In genomic region chr9:36873247-36873875, GRCh38 we compare ENCODE assay signal across 8 cellular contexts.
DNase-seq lines count a peak whose midpoint lies in the region; ATAC-seq and TF ChIP-seq lines count a peak whose summit lies in the region.

No MANE protein-coding gene starts in this region.

- peaks cover 50 to 57% (median 53%) of the 10 kb centered on the region in 3 donors for H3K4me1 Mint-ChIP-seq in IgD-negative memory B cell
- H3K4me1 Mint-ChIP-seq in activated naive CD4-positive, alpha-beta T cell treated with anti-CD3 and anti-CD28 coated beads, Interleukin-2, amount 10 ng/mL, durations not matched to agents 7 days and 5 days = no peaks in the 10 kb centered on the region

- TF ChIP-seq CTCF in AG04449 (IDR thresholded peaks at IDR 0.05; ENCODE audit: insufficient read depth, low read length, missing control alignments) (peak; percentile 91), heart left ventricle (IDR thresholded peaks at IDR 0.05) (peak; percentile 73 to 89 (median 80))

- DNase-seq in AG04449 (ENCODE audit: low read depth, low spot score) = no peak
- DNase-seq in SK-MEL-5 (ENCODE audit: low read depth, low spot score) = peak; percentile 64
- DNase-seq in activated naive CD4-positive, alpha-beta T cell treated with anti-CD3 and anti-CD28 coated beads, Interleukin-2, amount 10 ng/mL, durations not matched to agents 7 days and 5 days = peak; percentile 82
- peak; percentile 44 to 73 (median 60) for DNase-seq in heart left ventricle
- DNase-seq in sciatic nerve (ENCODE audit: low spot score) = peak; percentile 74

- POLR2A ChIA-PET in AG04449 (lab: Yijun Ruan, JAX) = no interaction called here

- H3K4me1 ChIP-seq in heart left ventricle = no peaks in the 10 kb centered on the region

- ATAC-seq in GM18505 (IDR thresholded peaks at IDR 0.05; ENCODE audit: unreplicated experiment) (peak; percentile 48), heart left ventricle (peak; percentile 55 to 83 (median 76)), sciatic nerve (peak; percentile 74), GM19035 (IDR thresholded peaks at IDR 0.05; ENCODE audit: unreplicated experiment) (no peak)

- H3K9me3 Mint-ChIP-seq in IgD-negative memory B cell = no peaks in the 10 kb centered on the region
- H3K9me3 Mint-ChIP-seq in activated naive CD4-positive, alpha-beta T cell treated with anti-CD3 and anti-CD28 coated beads, Interleukin-2, amount 10 ng/mL, durations not matched to agents 7 days and 5 days = no peaks in the 10 kb centered on the region

- H3K27ac ChIP-seq in heart left ventricle = no peak overlapping the region

- peaks cover 8% of the 10 kb centered on the region for H3K36me3 Mint-ChIP-seq in IgD-negative memory B cell
- no peaks in the 10 kb centered on the region for H3K36me3 Mint-ChIP-seq in activated naive CD4-positive, alpha-beta T cell treated with anti-CD3 and anti-CD28 coated beads, Interleukin-2, amount 10 ng/mL, durations not matched to agents 7 days and 5 days

- peaks cover 0 to 22% (median 2%) of the 10 kb centered on the region in 9 donors for H3K27me3 ChIP-seq in heart left ventricle

- H3K36me3 ChIP-seq in heart left ventricle = no peaks in the 10 kb centered on the region

- intact Hi-C loops in heart left ventricle (cut with DNase I) = loop anchor here in 6 of 10 donors (5.0 to 10.0 kb wide), 5 partner anchors 381 to 541 kb away; no protein-coding TSS in a partner anchor
- intact Hi-C loops in sciatic nerve (cut with DNase I) = no loop called here

- in situ Hi-C loops in SK-MEL-5 (cut with HindIII; ENCODE audit: low pct_unique_long_range_greater_than_20kb, low sequenced_read_pairs) = no loop called here

- no peaks in the 10 kb centered on the region for H3K9me3 ChIP-seq in heart left ventricle

- H3K4me3 ChIP-seq in AG04449 (ENCODE audit: low read depth, low read length) = no peak overlapping the region
- H3K4me3 ChIP-seq in heart left ventricle = no peak overlapping the region

- peak overlapping the region in 2 of 4 donors; percentile 2 to 61 for H3K4me3 Mint-ChIP-seq in IgD-negative memory B cell
- no peak overlapping the region for H3K4me3 Mint-ChIP-seq in activated naive CD4-positive, alpha-beta T cell treated with anti-CD3 and anti-CD28 coated beads, Interleukin-2, amount 10 ng/mL, durations not matched to agents 7 days and 5 days

- WGBS in heart left ventricle, 4 donors = 44 to 51% (median 48%) methylated on average over 8 of the region's 8 CpGs

- no peaks in the 10 kb centered on the region for H3K27me3 Mint-ChIP-seq in IgD-negative memory B cell
- H3K27me3 Mint-ChIP-seq in activated naive CD4-positive, alpha-beta T cell treated with anti-CD3 and anti-CD28 coated beads, Interleukin-2, amount 10 ng/mL, durations not matched to agents 7 days and 5 days = peaks cover 28% of the 10 kb centered on the region

- TF ChIP-seq POLR2A in GM18505 (IDR thresholded peaks at IDR 0.05; ENCODE audit: borderline replicate concordance, extremely low read depth, insufficient read depth, insufficient read length) (no peak), heart left ventricle (IDR thresholded peaks at IDR 0.05) (no peak)

- CTCF ChIA-PET in AG04449 (lab: Yijun Ruan, JAX) = interaction anchor here (0.6 to 5.7 kb wide), 55 partner anchors 11 to 1892 kb away, joined by 3 to 50 read pairs (median 4); no protein-coding TSS in a partner anchor
- CTCF ChIA-PET in activated naive CD4-positive, alpha-beta T cell treated with anti-CD3 and anti-CD28 coated beads, Interleukin-2, amount 10 ng/mL, durations not matched to agents 7 days and 5 days (lab: Charles Lee) = interaction anchor here (0.6 to 7.7 kb wide), 42 partner anchors 9 to 541 kb away, joined by 3 to 175 read pairs (median 4); no protein-coding TSS in a partner anchor

- peak overlapping the region; percentile 77 to 89 (median 83) for H3K27ac Mint-ChIP-seq in IgD-negative memory B cell
- no peak overlapping the region for H3K27ac Mint-ChIP-seq in activated naive CD4-positive, alpha-beta T cell treated with anti-CD3 and anti-CD28 coated beads, Interleukin-2, amount 10 ng/mL, durations not matched to agents 7 days and 5 days
